15 cellular contexts compared by ENCODE assay signal in genomic region chr22:37775785-37776638, GRCh38. TPM values are rescaled to one million over a fixed set of nuclear protein-coding genes. Genes with fewer than 3 reads are reported as not detected.
DNase-seq lines count a peak whose midpoint lies in the region; ATAC-seq and TF ChIP-seq lines count a peak whose summit lies in the region.
"Had no signal": no experiment of that assay in that cellular context is flagged by ENCODE, and none has a peak within 500 bp of the region (broad histone marks: within the 10 kb centered on the region; RNA-seq: fewer than 3 reads in every experiment).

No MANE protein-coding gene starts in this region.

- H3K4me1 ChIP-seq in mesenchymal stem cell (ENCODE audit: control insufficient read depth, insufficient read depth, low read depth, low read length) (peaks cover 11% of the 10 kb centered on the region), left lung (peaks cover 0 to 5% of the 10 kb centered on the region in 2 donors), right lobe of liver (peaks cover 0 to 6% (median 3%) of the 10 kb centered on the region in 4 donors)

- peaks cover 2% of the 10 kb centered on the region for H3K79me1 ChIP-seq in mesenchymal stem cell (replicated peaks; ENCODE audit: low read length, poor library complexity, severe bottlenecking)

- no peaks in the 10 kb centered on the region for H3K9me3 ChIP-seq in mesenchymal stem cell (ENCODE audit: control insufficient read depth, low read length)
- no peaks in the 10 kb centered on the region for H3K9me3 ChIP-seq in left lung
- H3K9me3 ChIP-seq in right lobe of liver: no peaks in the 10 kb centered on the region
- H3K9me3 ChIP-seq: ascending aorta, gastrocnemius medialis had no signal

- TF ChIP-seq CTCF in 22Rv1 (IDR thresholded peaks at IDR 0.05) (no peak), astrocyte of the spinal cord (IDR thresholded peaks at IDR 0.05; ENCODE audit: low read depth, low read length) (no peak), left lung (IDR thresholded peaks at IDR 0.05) (no peak), right lobe of liver (IDR thresholded peaks at IDR 0.05) (no peak)

- H3K27me3 ChIP-seq in mesenchymal stem cell (ENCODE audit: control insufficient read depth in 1 of 2, insufficient read depth in 1 of 2, low read length in 2 of 2) (no peaks in the 10 kb centered on the region), left lung (no peaks in the 10 kb centered on the region), right lobe of liver (no peaks in the 10 kb centered on the region)
- H3K27me3 ChIP-seq: ascending aorta, gastrocnemius medialis had no signal

- peak overlapping the region; percentile 63 to 70 for H3K18ac ChIP-seq in mesenchymal stem cell (ENCODE audit: low read depth in 1 of 2, low read length in 2 of 2)

- peak overlapping the region; percentile 44 for H4K91ac ChIP-seq in mesenchymal stem cell (ENCODE audit: low read length)

- WGBS in mesenchymal stem cell: 81% methylated on average over 13 of the region's 17 CpGs
- WGBS in right lobe of liver (ENCODE audit: insufficient coverage, low coverage, low lambda C conversion rate, missing lambda C conversion rate): 70% methylated on average over 10 of the region's 17 CpGs

- peak overlapping the region in 1 of 2 experiments; percentile 62 for H3K14ac ChIP-seq in mesenchymal stem cell (ENCODE audit: low read length in 2 of 2)

- no peak overlapping the region for H2BK5ac ChIP-seq in mesenchymal stem cell (ENCODE audit: low read depth, low read length, poor library complexity, severe bottlenecking)

- H3K27ac ChIP-seq in 22Rv1 (peak overlapping the region; percentile 86), mesenchymal stem cell (ENCODE audit: low read length, poor library complexity, severe bottlenecking) (no peak overlapping the region), left lung (no peak overlapping the region), right lobe of liver (peak overlapping the region in 1 of 3 donors; percentile 71)
- H3K27ac ChIP-seq: ascending aorta had no signal

- H3K4me3 ChIP-seq in astrocyte of the spinal cord (ENCODE audit: low read depth, low read length) (no peak overlapping the region), mesenchymal stem cell (ENCODE audit: insufficient read depth in 1 of 2, low read depth in 1 of 2, low read length in 2 of 2) (no peak overlapping the region), left lung (no peak overlapping the region), right lobe of liver (no peak overlapping the region)
- H3K4me3 ChIP-seq: ascending aorta, gastrocnemius medialis, lung had no signal

- peak overlapping the region; percentile 53 for H3K9ac ChIP-seq in mesenchymal stem cell (ENCODE audit: low read length)

- H2AFZ ChIP-seq in mesenchymal stem cell (ENCODE audit: low read depth, low read length): no peak overlapping the region

- in situ Hi-C loops in astrocyte of the spinal cord (cut with HindIII; ENCODE audit: low sequenced_read_pairs): no loop called here

- no peak overlapping the region for H3K4ac ChIP-seq in mesenchymal stem cell (ENCODE audit: low read depth in 1 of 2, low read length in 2 of 2)

- H3K23ac ChIP-seq in mesenchymal stem cell (ENCODE audit: low read length in 2 of 2): no peak overlapping the region

- peak; percentile 95 for DNase-seq in HCEC 1CT
- DNase-seq in astrocyte of the spinal cord (ENCODE audit: low read depth, low spot score): peak; percentile 73
- DNase-seq in mesenchymal stem cell: peak; percentile 83
- DNase-seq in left lung: no peak
- no peak for DNase-seq in right lobe of liver
- DNase-seq: C1 segment of cervical spinal cord, gastrocnemius medialis, MM.1S had no signal

- H2BK15ac ChIP-seq in mesenchymal stem cell (ENCODE audit: low read depth, poor library complexity, severe bottlenecking): no peak overlapping the region

- peaks cover 46 to 52% of the 10 kb centered on the region in 2 experiments for H3K36me3 ChIP-seq in mesenchymal stem cell (ENCODE audit: control insufficient read depth in 1 of 2, insufficient read depth in 2 of 2, low read depth in 1 of 2, low read length in 2 of 2)
- H3K36me3 ChIP-seq in left lung: peaks cover 0 to 38% of the 10 kb centered on the region in 2 donors
- peaks cover 0 to 15% (median 7%) of the 10 kb centered on the region in 4 donors for H3K36me3 ChIP-seq in right lobe of liver

- TF ChIP-seq POLR2A in right lobe of liver (IDR thresholded peaks at IDR 0.05): no peak

- no peak overlapping the region for H2BK12ac ChIP-seq in mesenchymal stem cell (ENCODE audit: low read length in 2 of 2)

- intact Hi-C loops in left lung (cut with DNase I) (no loop called here), right lobe of liver (cut with DNase I) (no loop called here)

- no peak for ATAC-seq in GM18867 (IDR thresholded peaks at IDR 0.05; ENCODE audit: unreplicated experiment)
- no peak for ATAC-seq in left lung
- no peak for ATAC-seq in right lobe of liver
- no peak for ATAC-seq in GM19023 (IDR thresholded peaks at IDR 0.05; ENCODE audit: unreplicated experiment)

- H2BK120ac ChIP-seq in mesenchymal stem cell (ENCODE audit: low read depth, low read length): no peak overlapping the region

- no peak overlapping the region for H3K4me2 ChIP-seq in mesenchymal stem cell (ENCODE audit: low read length, poor library complexity, severe bottlenecking)

- H4K8ac ChIP-seq in mesenchymal stem cell (ENCODE audit: low read length): peak overlapping the region; percentile 43

- peak overlapping the region; percentile 52 for H2AK5ac ChIP-seq in mesenchymal stem cell (ENCODE audit: low read length, severe bottlenecking)

RNA-seq across cellular contexts. Expression of gene GCAT, which starts 31.7 kb away (rescaled TPM):
- polyA plus RNA-seq in mesenchymal stem cell (2013, experiment 1 of 2): 10.7 TPM
- polyA plus RNA-seq in mesenchymal stem cell (2013, experiment 2 of 2): 11.7 TPM
- total RNA-seq in left lung (10 to 100 TPM; 12.6 to 16.7 TPM), right lobe of liver (10 to 100 TPM; 21.9 to 43.0 (median 29.8) TPM)

RNA-seq across cellular contexts. Expression of gene GALR3, which starts 47.2 kb away (rescaled TPM):
- not detected for polyA plus RNA-seq in mesenchymal stem cell (2013, experiment 1 of 2)
- not detected for polyA plus RNA-seq in mesenchymal stem cell (2013, experiment 2 of 2)
- total RNA-seq in left lung (not detected), right lobe of liver (under 1 TPM in 2 of 6 experiments, not detected in 4; 0.29 to 0.83 TPM)
- total RNA-seq: ascending aorta, gastrocnemius medialis, H4, lung, NCI-H460 had no signal
- polyA plus RNA-seq: lung had no signal

Comparison
In these comparisons a context has a peak if more than half of its experiments do, and no peak if none do; other contexts are left out.
1. DNase-seq: peak in HCEC 1CT (single experiment), astrocyte of the spinal cord (single experiment) and mesenchymal stem cell (single experiment); none in left lung (0 of 2) and right lobe of liver (0 of 3).